Comparison of ENCODE assay signal across 18 cellular contexts in genomic region chr6:18215436-18215835, GRCh38. TPM values are rescaled to one million over a fixed set of nuclear protein-coding genes. Genes with fewer than 3 reads are reported as not detected.
DNase-seq lines count a peak whose midpoint lies in the region; ATAC-seq and TF ChIP-seq lines count a peak whose summit lies in the region.
"Had no signal": no experiment of that assay in that cellular context is flagged by ENCODE, and none has a peak within 500 bp of the region (broad histone marks: within the 10 kb centered on the region; RNA-seq: fewer than 3 reads in every experiment).

No MANE protein-coding gene starts in this region.

- H2BK20ac ChIP-seq in IMR-90 (ENCODE audit: low read depth, low read length) = no peak overlapping the region

- peak overlapping the region; percentile 68 for H3K27ac Mint-ChIP-seq in activated B cell treated with CpG ODN at 0.5 μM for 24 hours
- peak overlapping the region in 1 of 2 donors; percentile 65 for H3K27ac Mint-ChIP-seq in stimulated activated naive CD8-positive, alpha-beta T cell treated with anti-CD3 and anti-CD28 coated beads, Interleukin-15, amount 100 ng/mL, for 72 hours

- TF ChIP-seq CTCF in IMR-90 (conservative IDR thresholded peaks at IDR 0.05; ENCODE audit: low read depth, low read length) = no peak
- no peak for TF ChIP-seq CTCF in activated B cell treated with CpG ODN at 0.5 μM for 24 hours (IDR thresholded peaks at IDR 0.05)

- POLR2A ChIA-PET in IMR-90 (lab: Charles Lee; ENCODE audit: unreplicated experiment) = no interaction called here
- POLR2A ChIA-PET in activated B cell treated with CpG ODN at 0.5 μM for 24 hours (lab: Charles Lee) = interaction anchor here (0.7 kb wide), 1 partner anchor 14 kb away, joined by 10 read pairs; no protein-coding TSS in a partner anchor

- H3K4me1 ChIP-seq in IMR-90 (ENCODE audit: control insufficient read depth, insufficient read depth, low read length) = peaks cover 2% of the 10 kb centered on the region; the same call in 1 of the 2 replicates
- H3K4me1 ChIP-seq: HAP-1, tibial nerve had no signal

- H2BK15ac ChIP-seq in IMR-90 (ENCODE audit: low read depth, low read length) = no peak overlapping the region

- H3K56ac ChIP-seq in IMR-90 (ENCODE audit: extremely low read depth, insufficient read depth, low read length) = no peak overlapping the region

- no peak overlapping the region for H4K5ac ChIP-seq in IMR-90 (ENCODE audit: low read depth, low read length)

- DNase-seq in IMR-90 (no peak), NOMO-1 treated with dmso at 0.1 percent for 144 hours (lab: John Stamatoyannopoulos, UW; ENCODE audit: unreplicated experiment) (peak; percentile 53), activated B cell treated with CpG ODN at 0.5 μM for 24 hours (no peak), pons (ENCODE audit: low spot score) (peak; percentile 41), ACHN (no peak)
- DNase-seq in stimulated activated naive CD8-positive, alpha-beta T cell treated with anti-CD3 and anti-CD28 coated beads, Interleukin-15, amount 100 ng/mL, for 72 hours = no peak
- no peak for DNase-seq in activated CD4-positive, CD25-positive, alpha-beta regulatory T cell treated with anti-CD3 and anti-CD28 coated beads, Interleukin-2, amount 50 U/mL, for 72 hours
- DNase-seq: activated gamma-delta T cell treated with Interleukin-2 at 50 U/mL for 16 hours; glutamatergic neuron; mesendoderm; NCI-H1436; PC-3; stimulated activated CD4-positive, alpha-beta T cell treated with anti-CD3 and anti-CD28 coated beads, Interleukin-4, amount 100 ng/mL, for 24 hours had no signal

- peaks cover 3% of the 10 kb centered on the region; the same call in 1 of the 2 replicates for H3K9me1 ChIP-seq in IMR-90 (ENCODE audit: insufficient read depth, low read length)

- no peak overlapping the region for H2AK9ac ChIP-seq in IMR-90 (replicated peaks; ENCODE audit: low read depth, low read length, poor library complexity)

- H3K4me3 ChIP-seq in IMR-90 (ENCODE audit: insufficient read depth, low read depth, low read length) = no peak overlapping the region
- H3K4me3 ChIP-seq: HAP-1, tibial nerve had no signal

- no peak overlapping the region; the same call in 1 of the 2 replicates for H3K4ac ChIP-seq in IMR-90 (ENCODE audit: low read depth, low read length)

- CTCF ChIA-PET in IMR-90 (lab: Yijun Ruan, JAX) (no interaction called here), activated B cell treated with CpG ODN at 0.5 μM for 24 hours (lab: Charles Lee) (no interaction called here)

- WGBS in IMR-90 (ENCODE audit: extremely low coverage in 2 of 2, insufficient read length in 1 of 2), 2 experiments = no CpG with 5 or more reads among the region's 7 CpGs

- no peaks in the 10 kb centered on the region for H3K9me3 ChIP-seq in IMR-90 (ENCODE audit: control insufficient read depth, insufficient read depth, low read length)
- H3K9me3 ChIP-seq: HAP-1, tibial nerve had no signal

- peak overlapping the region; percentile 39 for H2BK120ac ChIP-seq in IMR-90 (ENCODE audit: low read depth, low read length)

- peaks cover 6% of the 10 kb centered on the region; the same call in 1 of the 2 replicates for H3K36me3 ChIP-seq in IMR-90 (ENCODE audit: control insufficient read depth, insufficient read depth, low read length)

- intact Hi-C loops in IMR-90 (cut with micrococcal nuclease) = no loop called here
- intact Hi-C loops in activated B cell treated with CpG ODN at 0.5 μM for 24 hours (cut with micrococcal nuclease) = loop anchor here (5.0 to 10.0 kb wide), 2 partner anchors 49 to 58 kb away; partner anchors contain the start of genes DEK, KDM1B and TPMT

- no TSS peak for BruUV-seq in IMR-90 (replicated peaks; lab: Mats Ljungman, UMichigan)

- H3K79me1 ChIP-seq in IMR-90 (ENCODE audit: low read depth in 1 of 2, low read length in 2 of 2) = no peaks in the 10 kb centered on the region

- H4K91ac ChIP-seq in IMR-90 (ENCODE audit: insufficient read depth, low read depth, low read length) = no peak overlapping the region

- H3K27me3 ChIP-seq in IMR-90 (ENCODE audit: control insufficient read depth, insufficient read depth, low read length) = no peaks in the 10 kb centered on the region
- H3K27me3 ChIP-seq: tibial nerve had no signal

- no peaks in the 10 kb centered on the region for H3K9me3 Mint-ChIP-seq in activated B cell treated with CpG ODN at 0.5 μM for 24 hours
- H3K9me3 Mint-ChIP-seq in stimulated activated naive CD8-positive, alpha-beta T cell treated with anti-CD3 and anti-CD28 coated beads, Interleukin-15, amount 100 ng/mL, for 72 hours = no peaks in the 10 kb centered on the region
- H3K9me3 Mint-ChIP-seq: CD8-positive, alpha-beta memory T cell had no signal

- peaks cover 61% of the 10 kb centered on the region for H3K36me3 Mint-ChIP-seq in activated B cell treated with CpG ODN at 0.5 μM for 24 hours (ENCODE audit: low read depth)

- no peak overlapping the region for H3K27ac ChIP-seq in IMR-90 (ENCODE audit: insufficient read depth, low read length)
- H3K27ac ChIP-seq: tibial nerve had no signal

- H2BK5ac ChIP-seq in IMR-90 (ENCODE audit: low read depth, low read length, poor library complexity, severe bottlenecking) = no peak overlapping the region

- H3K14ac ChIP-seq in IMR-90 (replicated peaks; ENCODE audit: low read depth, low read length) = no peak overlapping the region

- no peak overlapping the region for H3K18ac ChIP-seq in IMR-90 (ENCODE audit: low read depth, low read length)

- ATAC-seq in IMR-90 (ENCODE audit: low read depth) (no peak), activated B cell treated with CpG ODN at 0.5 μM for 24 hours (ENCODE audit: low read depth) (peak; percentile 41), GM18867 (IDR thresholded peaks at IDR 0.05; ENCODE audit: unreplicated experiment) (no peak)
- no peak for ATAC-seq in stimulated activated naive CD8-positive, alpha-beta T cell treated with anti-CD3 and anti-CD28 coated beads, Interleukin-15, amount 100 ng/mL, for 72 hours
- ATAC-seq: activated CD4-positive, CD25-positive, alpha-beta regulatory T cell treated with anti-CD3 and anti-CD28 coated beads, Interleukin-2, amount 50 U/mL, for 24 hours had no signal

- dilution Hi-C loops in IMR-90 (cut with HindIII; ENCODE audit: low sequenced_read_pairs, unreplicated experiment) = no loop called here

- H4K20me1 ChIP-seq in IMR-90 (ENCODE audit: insufficient read depth, low read length) = no peaks in the 10 kb centered on the region

- no peak overlapping the region; a peak in 1 of 4 replicates for H4K8ac ChIP-seq in IMR-90 (ENCODE audit: low read depth in 2 of 2, low read length in 2 of 2)

- H2AK5ac ChIP-seq in IMR-90 (ENCODE audit: low read depth, low read length) = no peak overlapping the region

- no peak overlapping the region for H3K9ac ChIP-seq in IMR-90 (ENCODE audit: low read depth, low read length)

- H3K4me2 ChIP-seq in IMR-90 (ENCODE audit: low read depth, low read length) = no peak overlapping the region

- peaks cover 32% of the 10 kb centered on the region for H3K4me1 Mint-ChIP-seq in activated B cell treated with CpG ODN at 0.5 μM for 24 hours
- peaks cover 22% of the 10 kb centered on the region for H3K4me1 Mint-ChIP-seq in stimulated activated naive CD8-positive, alpha-beta T cell treated with anti-CD3 and anti-CD28 coated beads, Interleukin-15, amount 100 ng/mL, for 72 hours

- no peak overlapping the region for H3K23ac ChIP-seq in IMR-90 (ENCODE audit: low read depth, low read length)

- TF ChIP-seq POLR2A in IMR-90 (IDR thresholded peaks at IDR 0.05; ENCODE audit: low read depth, low read length) = no peak

- in situ Hi-C loops in IMR-90 (cut with MboI; ENCODE audit: low sequenced_read_pairs) = no loop called here
- in situ Hi-C loops in ACHN (cut with HindIII; ENCODE audit: low pct_ligation_motif_present, low pct_unique_long_range_greater_than_20kb, low sequenced_read_pairs) = no loop called here

- no peaks in the 10 kb centered on the region for H3K27me3 Mint-ChIP-seq in activated B cell treated with CpG ODN at 0.5 μM for 24 hours
- no peaks in the 10 kb centered on the region for H3K27me3 Mint-ChIP-seq in stimulated activated naive CD8-positive, alpha-beta T cell treated with anti-CD3 and anti-CD28 coated beads, Interleukin-15, amount 100 ng/mL, for 72 hours
- H3K27me3 Mint-ChIP-seq: CD8-positive, alpha-beta memory T cell had no signal

- H2AFZ ChIP-seq in IMR-90 (replicated peaks; ENCODE audit: low read length, poor library complexity) = no peak overlapping the region

- no peak for TF ChIP-seq RAD21 in IMR-90 (IDR thresholded peaks at IDR 0.05; ENCODE audit: low read length)

- H3K4me3 Mint-ChIP-seq in activated B cell treated with CpG ODN at 0.5 μM for 24 hours = peak overlapping the region; percentile 45
- H3K4me3 Mint-ChIP-seq in stimulated activated naive CD8-positive, alpha-beta T cell treated with anti-CD3 and anti-CD28 coated beads, Interleukin-15, amount 100 ng/mL, for 72 hours = no peak overlapping the region
- H3K4me3 Mint-ChIP-seq: CD8-positive, alpha-beta memory T cell had no signal

TF ChIP-seq in IMR-90, 13 proteins besides CTCF, POLR2A, EP300 and RAD21 (continues in another document):
- TF ChIP-seq, protein P1, sequence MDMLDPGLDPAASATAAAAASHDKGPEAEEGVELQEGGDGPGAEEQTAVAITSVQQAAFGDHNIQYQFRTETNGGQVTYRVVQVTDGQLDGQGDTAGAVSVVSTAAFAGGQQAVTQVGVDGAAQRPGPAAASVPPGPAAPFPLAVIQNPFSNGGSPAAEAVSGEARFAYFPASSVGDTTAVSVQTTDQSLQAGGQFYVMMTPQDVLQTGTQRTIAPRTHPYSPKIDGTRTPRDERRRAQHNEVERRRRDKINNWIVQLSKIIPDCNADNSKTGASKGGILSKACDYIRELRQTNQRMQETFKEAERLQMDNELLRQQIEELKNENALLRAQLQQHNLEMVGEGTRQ (IDR thresholded peaks at IDR 0.05; ENCODE audit: low read depth, low read length) = no peak
- TF ChIP-seq MXI1 (IDR thresholded peaks at IDR 0.05; ENCODE audit: borderline replicate concordance, low read depth, low read length) (no peak), MAFK (IDR thresholded peaks at IDR 0.05; ENCODE audit: low read depth, low read length) (no peak), SMC3 (IDR thresholded peaks at IDR 0.05; ENCODE audit: low read depth, low read length) (no peak), CHD1 (IDR thresholded peaks at IDR 0.05; ENCODE audit: low read depth, low read length) (no peak), ELK1 (IDR thresholded peaks at IDR 0.05; ENCODE audit: borderline replicate concordance, low read depth, low read length) (no peak)

RNA-seq across cellular contexts. Expression of gene DEK, which starts 48.9 kb away (rescaled TPM):
- total RNA-seq in IMR-90 (2012; rRNA removed) (33.5 and 82.8 TPM in 2 replicates), activated B cell treated with CpG ODN at 0.5 μM for 24 hours (80.8 and 81.9 TPM in 2 replicates)
- 37.1 and 37.4 TPM in 2 replicates for polyA plus RNA-seq in IMR-90 (2012; rRNA removed)
- polyA plus RNA-seq in IMR-90 (2012; cell fraction: cytosol; rRNA removed) = 9.5 and 16.0 TPM in 2 replicates
- 5.2 and 18.1 TPM in 2 replicates for polyA plus RNA-seq in IMR-90 (2012; cell fraction: nucleus; rRNA removed; ENCODE audit: low replicate concordance)

Comparison
In these comparisons a context has a peak if more than half of its experiments do, and no peak if none do; other contexts are left out.
1. DNase-seq: peak in NOMO-1 treated with dmso at 0.1 percent for 144 hours (single experiment) and pons (single experiment); none in IMR-90 (single experiment), activated B cell treated with CpG ODN at 0.5 μM for 24 hours (single experiment), stimulated activated naive CD8-positive, alpha-beta T cell treated with anti-CD3 and anti-CD28 coated beads, Interleukin-15, amount 100 ng/mL, for 72 hours (0 of 2), ACHN (single experiment) and activated CD4-positive, CD25-positive, alpha-beta regulatory T cell treated with anti-CD3 and anti-CD28 coated beads, Interleukin-2, amount 50 U/mL, for 72 hours (single experiment).